In the genomic region with DNA sequence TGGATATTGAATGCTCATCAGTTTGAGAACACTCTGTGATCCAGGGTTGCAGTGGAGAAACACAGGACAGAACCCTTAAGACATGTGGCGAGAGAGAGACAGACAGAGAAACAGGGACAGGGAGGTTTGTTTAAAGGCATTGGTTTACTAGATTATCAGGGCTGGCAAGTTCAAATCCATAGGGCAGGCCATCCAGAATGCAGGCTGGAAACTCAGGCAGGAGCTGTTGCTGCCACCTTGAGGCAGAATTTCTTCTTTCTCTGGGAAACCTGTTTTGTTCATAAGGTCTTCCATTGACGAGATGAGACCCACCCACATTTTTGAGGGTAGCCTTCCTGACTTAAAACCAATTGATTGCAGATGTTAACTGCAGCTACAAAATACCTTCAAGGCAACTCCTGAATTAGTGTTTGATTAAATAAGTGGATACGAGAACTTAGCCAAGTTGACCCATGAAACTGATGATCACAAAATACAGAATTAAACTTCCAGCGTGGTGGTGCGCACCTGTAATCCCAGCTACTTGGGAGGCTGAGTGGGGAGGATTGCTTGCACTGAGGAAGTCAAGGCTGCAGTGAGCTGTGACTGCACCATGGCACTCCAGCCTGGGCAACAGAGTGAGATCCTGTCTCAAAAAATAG, we compare ENCODE assay signal across 7 cellular contexts. TPM values are rescaled to one million over a fixed set of nuclear protein-coding genes. Genes with fewer than 3 reads are reported as not detected.
DNase-seq lines count a peak whose midpoint lies in the region; ATAC-seq and TF ChIP-seq lines count a peak whose summit lies in the region.

No MANE protein-coding gene starts in this region.

- no peaks in the 10 kb centered on the region for H3K9me3 ChIP-seq in Peyer's patch

- H3K4me3 ChIP-seq in Peyer's patch (no peak overlapping the region), epithelial cell of proximal tubule (ENCODE audit: low read depth, low read length) (no peak overlapping the region)

- H3K9me3 Mint-ChIP-seq in nephron progenitor cell = peaks cover 4% of the 10 kb centered on the region

- peaks cover 51% of the 10 kb centered on the region for H3K27me3 Mint-ChIP-seq in nephron progenitor cell (ENCODE audit: low read depth, poor library complexity)

- H3K4me1 ChIP-seq in Peyer's patch = no peaks in the 10 kb centered on the region

- no peak for TF ChIP-seq EP300 in Ishikawa (IDR thresholded peaks at IDR 0.05; ENCODE audit: borderline replicate concordance)

- H3K27ac Mint-ChIP-seq in nephron progenitor cell = no peak overlapping the region

- no peak overlapping the region for H3K4me3 Mint-ChIP-seq in nephron progenitor cell

- H3K27ac ChIP-seq in Peyer's patch = no peak overlapping the region

- no peak for TF ChIP-seq POLR2A in Peyer's patch (IDR thresholded peaks at IDR 0.05)

- no peaks in the 10 kb centered on the region for H3K36me3 Mint-ChIP-seq in nephron progenitor cell (ENCODE audit: low read depth)

- TF ChIP-seq CTCF in Peyer's patch (IDR thresholded peaks at IDR 0.05) (peak in 4 of 6 experiments; percentile 33 to 47 (median 46)), epithelial cell of proximal tubule (conservative IDR thresholded peaks at IDR 0.05; ENCODE audit: low read depth, low read length) (peak; percentile 72), nephron progenitor cell (IDR thresholded peaks at IDR 0.05) (peak; percentile 28)

- H3K36me3 ChIP-seq in Peyer's patch = no peaks in the 10 kb centered on the region

- peak; percentile 68 for DNase-seq in ELR (ENCODE audit: low read depth)
- DNase-seq in Peyer's patch = no peak
- no peak for DNase-seq in epithelial cell of proximal tubule (ENCODE audit: low read depth)
- no peak for DNase-seq in nephron progenitor cell
- DNase-seq in central memory CD4-positive, alpha-beta T cell = no peak

- ATAC-seq in GM21360 (IDR thresholded peaks at IDR 0.05; ENCODE audit: unreplicated experiment) = no peak

- peak; percentile 72 for TF ChIP-seq RAD21 in Ishikawa (IDR thresholded peaks at IDR 0.05; ENCODE audit: low read depth)

- H3K27me3 ChIP-seq in Peyer's patch = no peaks in the 10 kb centered on the region

- peaks cover 11% of the 10 kb centered on the region for H3K4me1 Mint-ChIP-seq in nephron progenitor cell

TF ChIP-seq in Ishikawa, 13 proteins besides CTCF, POLR2A, EP300 and RAD21:
- TF ChIP-seq MAX (IDR thresholded peaks at IDR 0.05) (no peak), USF1 (IDR thresholded peaks at IDR 0.05) (no peak), NFIC (IDR thresholded peaks at IDR 0.05) (no peak), CEBPB (IDR thresholded peaks at IDR 0.05) (no peak), EGR1 (IDR thresholded peaks at IDR 0.05) (no peak), CREB1 (IDR thresholded peaks at IDR 0.05; ENCODE audit: low read depth) (no peak), ZBTB7A (IDR thresholded peaks at IDR 0.05; ENCODE audit: low read depth) (no peak), REST (IDR thresholded peaks at IDR 0.05; ENCODE audit: low read depth) (no peak), FOXM1 (IDR thresholded peaks at IDR 0.05; ENCODE audit: borderline replicate concordance, low read depth) (no peak), TEAD4 (IDR thresholded peaks at IDR 0.05) (no peak), TAF1 (IDR thresholded peaks at IDR 0.05; ENCODE audit: low read depth) (no peak)

RNA-seq across cellular contexts. Expression of gene NSUN2, which starts 55.9 kb away (rescaled TPM):
- total RNA-seq in Peyer's patch (100 to 1,000 TPM in 1 of 4 donors, 10 to 100 TPM in 3; 27.5 to 134 (median 55.8) TPM), epithelial cell of proximal tubule (59.0 and 70.5 TPM in 2 replicates)

RNA-seq across cellular contexts. Expression of gene SRD5A1, which starts 56.3 kb away (rescaled TPM):
- 10 to 100 TPM in 3 of 4 donors, 1 to 10 TPM in 1; 5.8 to 16.9 (median 13.1) TPM for total RNA-seq in Peyer's patch
- total RNA-seq in epithelial cell of proximal tubule = 21.4 and 24.9 TPM in 2 replicates
